ENCODE assay signal across 25 cellular contexts in genomic region chr2:224444783-224445182, GRCh38. TPM values are rescaled to one million over a fixed set of nuclear protein-coding genes. Genes with fewer than 3 reads are reported as not detected.
"Had no signal": no experiment of that assay in that cellular context is flagged by ENCODE, and none has a peak within 500 bp of the region (broad histone marks: within the 10 kb centered on the region; RNA-seq: fewer than 3 reads in every experiment).

No MANE protein-coding gene starts in this region.

- FAIRE-seq: colon, endometrium, frontal cortex had no signal

- ATAC-seq: effector memory CD8-positive, alpha-beta T cell; esophagus mucosa; foreskin keratinocyte; gastrocnemius medialis; gastroesophageal sphincter; heart left ventricle; heart right ventricle had no signal

- H3K4me3 ChIP-seq: colonic mucosa, dorsolateral prefrontal cortex, esophagus muscularis mucosa, esophagus squamous epithelium, gastrocnemius medialis, gastroesophageal sphincter, heart left ventricle, heart right ventricle, hepatocyte had no signal

- H3K9me3 ChIP-seq: colonic mucosa, esophagus muscularis mucosa, esophagus squamous epithelium, gastrocnemius medialis, gastroesophageal sphincter, heart left ventricle, heart right ventricle had no signal

- H3K36me3 ChIP-seq: colonic mucosa, esophagus muscularis mucosa, esophagus squamous epithelium, gastrocnemius medialis, gastroesophageal sphincter, heart left ventricle, heart right ventricle had no signal

- H3K27ac ChIP-seq: colonic mucosa, dorsolateral prefrontal cortex, epithelial cell of prostate, esophagus muscularis mucosa, esophagus squamous epithelium, foreskin keratinocyte, gastrocnemius medialis, gastroesophageal sphincter, heart left ventricle, heart right ventricle, hepatocyte had no signal

- DNase-seq: colonic mucosa; cortex of kidney; dorsolateral prefrontal cortex; effector CD4-positive, alpha-beta T cell; effector CD8-positive, alpha-beta T cell; effector memory CD4-positive, alpha-beta T cell; effector memory CD8-positive, alpha-beta T cell; endodermal cell; esophagus squamous epithelium; foreskin fibroblast; foreskin keratinocyte; foreskin melanocyte; gastrocnemius medialis; glutamatergic neuron; heart left ventricle; heart right ventricle had no signal

- H3K4me2 ChIP-seq: hepatocyte had no signal

- H3K4me1 ChIP-seq: colonic mucosa, foreskin keratinocyte had no signal

RNA-seq across cellular contexts. Expression of gene FAM124B, which starts 42.9 kb away (rescaled TPM):
- polyA plus RNA-seq: fibroblast of lung, foreskin keratinocyte, hepatocyte had no signal
